ENCODE assay signal across 29 cellular contexts in genomic region chr10:63462442-63462841, GRCh38.
"Had no signal": no experiment of that assay in that cellular context is flagged by ENCODE, and none has a peak within 500 bp of the region (broad histone marks: within the 10 kb centered on the region; RNA-seq: fewer than 3 reads in every experiment).

No MANE protein-coding gene starts in this region.

- H3K27ac ChIP-seq: neural progenitor cell, parathyroid adenoma, psoas muscle, sigmoid colon, thoracic aorta, upper lobe of left lung, vagina, WERI-Rb-1 had no signal

- H3K4me3 Mint-ChIP-seq: activated CD4-positive, alpha-beta memory T cell treated with anti-CD3 and anti-CD28 coated beads, Interleukin-2, amount 10 ng/mL, durations not matched to agents 7 days and 5 days; activated CD4-positive, alpha-beta T cell treated with anti-CD3 and anti-CD28 coated beads, Interleukin-2, amount 10 ng/mL, durations not matched to agents 24 days and 14 days; activated T-cell treated with anti-CD3 and anti-CD28 coated beads, Interleukin-2, amount 50 U/mL, for 24 hours; neural progenitor cell; stimulated activated effector memory CD8-positive, alpha-beta T cell treated with anti-CD3 and anti-CD28 coated beads, Interleukin-12 subunit alpha, Interleukin-12 subunit beta, amount 100 ng/mL, for 72 hours; stimulated activated naive CD8-positive, alpha-beta T cell treated with anti-CD3 and anti-CD28 coated beads, Interleukin-15, Interleukin-2, amounts not matched to agents 100 ng/mL and 50 ng/mL, for 24 hours had no signal

- H3K36me3 ChIP-seq: neural progenitor cell, sigmoid colon, thoracic aorta, upper lobe of left lung, vagina had no signal

- H3K4me3 ChIP-seq: neural progenitor cell, psoas muscle, sigmoid colon, thoracic aorta, upper lobe of left lung, vagina had no signal

- H3K4me1 ChIP-seq: parathyroid adenoma had no signal

- DNase-seq: activated CD4-positive, alpha-beta memory T cell treated with anti-CD3 and anti-CD28 coated beads, Interleukin-2, amount 10 ng/mL, durations not matched to agents 7 days and 5 days; activated CD4-positive, alpha-beta T cell treated with anti-CD3 and anti-CD28 coated beads, Interleukin-2, amount 10 ng/mL, durations not matched to agents 24 days and 14 days; activated CD4-positive, CD25-positive, alpha-beta regulatory T cell treated with anti-CD3 and anti-CD28 coated beads, Interleukin-2, amount 50 U/mL, for 72 hours; activated CD8-positive, alpha-beta memory T cell treated with anti-CD3 and anti-CD28 coated beads, Interleukin-2, amount 50 U/mL, for 48 hours; activated gamma-delta T cell; activated naive CD4-positive, alpha-beta T cell treated with anti-CD3 and anti-CD28 coated beads, Interleukin-2, amount 50 U/mL, for 16 hours; activated T-cell treated with anti-CD3 and anti-CD28 coated beads, Interleukin-2, amount 50 U/mL, for 24 hours; amniotic stem cell; central memory CD4-positive, alpha-beta T cell; foreskin fibroblast; head of caudate nucleus; hippocampal formation; left cardiac atrium; mammary epithelial cell; occipital lobe; psoas muscle; sigmoid colon; small intestine; stimulated activated CD4-positive, alpha-beta T cell treated with anti-CD3 and anti-CD28 coated beads, Interleukin-4, amount 100 ng/mL, for 24 hours; T-helper 9 cell; upper lobe of left lung; WERI-Rb-1 had no signal

- H3K9me3 Mint-ChIP-seq: activated CD4-positive, alpha-beta memory T cell treated with anti-CD3 and anti-CD28 coated beads, Interleukin-2, amount 10 ng/mL, durations not matched to agents 7 days and 5 days; activated CD4-positive, alpha-beta T cell treated with anti-CD3 and anti-CD28 coated beads, Interleukin-2, amount 10 ng/mL, durations not matched to agents 24 days and 14 days; activated T-cell treated with anti-CD3 and anti-CD28 coated beads, Interleukin-2, amount 50 U/mL, for 24 hours; stimulated activated effector memory CD8-positive, alpha-beta T cell treated with anti-CD3 and anti-CD28 coated beads, Interleukin-12 subunit alpha, Interleukin-12 subunit beta, amount 100 ng/mL, for 72 hours; stimulated activated naive CD8-positive, alpha-beta T cell treated with anti-CD3 and anti-CD28 coated beads, Interleukin-15, Interleukin-2, amounts not matched to agents 100 ng/mL and 50 ng/mL, for 24 hours had no signal

- H3K27ac Mint-ChIP-seq: activated CD4-positive, alpha-beta memory T cell treated with anti-CD3 and anti-CD28 coated beads, Interleukin-2, amount 10 ng/mL, durations not matched to agents 7 days and 5 days; activated CD4-positive, alpha-beta T cell treated with anti-CD3 and anti-CD28 coated beads, Interleukin-2, amount 10 ng/mL, durations not matched to agents 24 days and 14 days; activated T-cell treated with anti-CD3 and anti-CD28 coated beads, Interleukin-2, amount 50 U/mL, for 24 hours; neural progenitor cell; stimulated activated effector memory CD8-positive, alpha-beta T cell treated with anti-CD3 and anti-CD28 coated beads, Interleukin-12 subunit alpha, Interleukin-12 subunit beta, amount 100 ng/mL, for 72 hours; stimulated activated naive CD8-positive, alpha-beta T cell treated with anti-CD3 and anti-CD28 coated beads, Interleukin-15, Interleukin-2, amounts not matched to agents 100 ng/mL and 50 ng/mL, for 24 hours had no signal

- H3K27me3 ChIP-seq: neural progenitor cell, sigmoid colon, upper lobe of left lung, vagina had no signal

- H3K27me3 Mint-ChIP-seq: activated T-cell treated with anti-CD3 and anti-CD28 coated beads, Interleukin-2, amount 50 U/mL, for 24 hours; stimulated activated naive CD8-positive, alpha-beta T cell treated with anti-CD3 and anti-CD28 coated beads, Interleukin-15, Interleukin-2, amounts not matched to agents 100 ng/mL and 50 ng/mL, for 24 hours had no signal

- H3K9me3 ChIP-seq: psoas muscle, sigmoid colon, thoracic aorta, upper lobe of left lung, vagina had no signal

- ATAC-seq: esophagus mucosa; left cardiac atrium; psoas muscle; stimulated activated effector memory CD8-positive, alpha-beta T cell treated with anti-CD3 and anti-CD28 coated beads, Interleukin-12 subunit alpha, Interleukin-12 subunit beta, amount 100 ng/mL, for 72 hours had no signal
